In genomic region chr16:3190949-3191353, GRCh38 we compare ENCODE assay signal across 2 cellular contexts.
TF ChIP-seq lines count a peak whose summit lies in the region.

No MANE protein-coding gene starts in this region.

TF ChIP-seq in SK-N-SH, 30 proteins besides CTCF, POLR2A, EP300 and RAD21 (continued from another document):
- TF ChIP-seq IRF3 (IDR thresholded peaks at IDR 0.05; ENCODE audit: low read depth, low read length) (no peak), REST (IDR thresholded peaks at IDR 0.05; ENCODE audit: low read depth, low read length) (no peak), USF2 (IDR thresholded peaks at IDR 0.05; ENCODE audit: borderline replicate concordance, low read depth, low read length) (no peak)
TF ChIP-seq in SK-N-SH: peak in this region for 0.

TF ChIP-seq in SK-N-SH treated with all-trans-retinoic acid at 6 μM for 48 hours, 23 proteins besides CTCF, POLR2A, EP300 and RAD21 (continued from another document):
- TF ChIP-seq TSHZ2 (CRISPR knock-in tag; IDR thresholded peaks at IDR 0.05): no peak
- no peak for TF ChIP-seq OSR1 (CRISPR knock-in tag; IDR thresholded peaks at IDR 0.05)
- no peak for TF ChIP-seq ZC3H10 (CRISPR knock-in tag; IDR thresholded peaks at IDR 0.05)
- TF ChIP-seq ZFP30 (CRISPR knock-in tag; IDR thresholded peaks at IDR 0.05): no peak
- TF ChIP-seq ESRRG (CRISPR knock-in tag; IDR thresholded peaks at IDR 0.05): no peak
- no peak for TF ChIP-seq ZNF70 (CRISPR knock-in tag; IDR thresholded peaks at IDR 0.05)
- no peak for TF ChIP-seq PPARA (CRISPR knock-in tag; IDR thresholded peaks at IDR 0.05; ENCODE audit: borderline replicate concordance)
- no peak for TF ChIP-seq ZNF565 (CRISPR knock-in tag; conservative IDR thresholded peaks at IDR 0.05; ENCODE audit: low read depth)
- no peak for TF ChIP-seq TOX (CRISPR knock-in tag; IDR thresholded peaks at IDR 0.05; ENCODE audit: borderline replicate concordance)
- TF ChIP-seq BACH2 (CRISPR knock-in tag; IDR thresholded peaks at IDR 0.05; ENCODE audit: borderline replicate concordance): no peak
- no peak for TF ChIP-seq RARB (CRISPR knock-in tag; IDR thresholded peaks at IDR 0.05)
- no peak for TF ChIP-seq SNAI2 (CRISPR knock-in tag; IDR thresholded peaks at IDR 0.05)
- no peak for TF ChIP-seq POU6F1 (CRISPR knock-in tag; IDR thresholded peaks at IDR 0.05; ENCODE audit: borderline replicate concordance, low read depth)
- TF ChIP-seq GLIS3 (CRISPR knock-in tag; IDR thresholded peaks at IDR 0.05): no peak
- no peak for TF ChIP-seq CSRNP3 (CRISPR knock-in tag; IDR thresholded peaks at IDR 0.05)
